ENCODE assay signal across 25 cellular contexts in genomic region chr2:130381145-130381544, GRCh38. TPM values are rescaled to one million over a fixed set of nuclear protein-coding genes. Genes with fewer than 3 reads are reported as not detected.
DNase-seq lines count a peak whose midpoint lies in the region; ATAC-seq, FAIRE-seq and TF ChIP-seq lines count a peak whose summit lies in the region.
"Had no signal": no experiment of that assay in that cellular context is flagged by ENCODE, and none has a peak within 500 bp of the region (broad histone marks: within the 10 kb centered on the region; RNA-seq: fewer than 3 reads in every experiment).

No MANE protein-coding gene starts in this region.

- no peaks in the 10 kb centered on the region for H3K27me3 ChIP-seq in right cardiac atrium (ENCODE audit: control insufficient read depth, insufficient read depth)
- no peaks in the 10 kb centered on the region for H3K27me3 ChIP-seq in DOHH2 (ENCODE audit: control insufficient read depth, low read length)
- no peaks in the 10 kb centered on the region for H3K27me3 ChIP-seq in K562 (ENCODE audit: control insufficient read depth in 2 of 2, insufficient read depth in 2 of 2, low read length in 2 of 2)
- H3K27me3 ChIP-seq: SJSA1 had no signal

- peaks cover 4% of the 10 kb centered on the region for H3K4me1 ChIP-seq in right cardiac atrium (ENCODE audit: control insufficient read depth, insufficient read depth, low read length)
- H3K4me1 ChIP-seq in DOHH2 (ENCODE audit: control insufficient read depth, low read length) = peaks cover 98% of the 10 kb centered on the region
- H3K4me1 ChIP-seq in K562 (replicated peaks in 1 of 2; ENCODE audit: control insufficient read depth in 2 of 2, insufficient read depth in 2 of 2, low read length in 2 of 2) = peaks cover 19 to 46% of the 10 kb centered on the region in 2 experiments
- H3K4me1 ChIP-seq: Caco-2, SJSA1 had no signal

- H3K9me2 ChIP-seq in DOHH2 (replicated peaks; ENCODE audit: control insufficient read depth, low read length) = no peaks in the 10 kb centered on the region

- POLR2A ChIA-PET in K562 (lab: Yijun Ruan, JAX) = interaction anchor here (0.7 kb wide), 1 partner anchor 16 kb away, joined by 3 read pairs; no protein-coding TSS in a partner anchor

- H3K9ac ChIP-seq in K562 (ENCODE audit: insufficient read depth in 1 of 2, low read depth in 2 of 2, low read length in 2 of 2) = 0 out of 4 replicates have a peak overlapping the region, but pooled peaks of 1 of the 2 experiments have one; percentile 46

- H3K4me2 ChIP-seq in DOHH2 (ENCODE audit: low read length) (peak overlapping the region; percentile 97), K562 (ENCODE audit: insufficient read depth, low read length) (no peak overlapping the region)
- H3K4me2 ChIP-seq: PC-9 had no signal

- H3K4me3 Mint-ChIP-seq in stimulated activated memory B cell treated with anti-CD40 and anti-IgM and Interleukin-4, amounts not matched to agents 10 μg/mL and 1 μg/mL and 100 μg/mL, for 72 hours = peak overlapping the region; percentile 14
- H3K4me3 Mint-ChIP-seq: CD8-positive, alpha-beta T cell had no signal

- TF ChIP-seq EP300 in K562 (IDR thresholded peaks at IDR 0.05; ENCODE audit: low read length) = no peak

- WGBS in right cardiac atrium = 89% methylated on average over 4 of the region's 4 CpGs
- WGBS in K562 (ENCODE audit: insufficient coverage, low coverage, missing lambda C conversion rate) = 50% methylated on average over 4 of the region's 4 CpGs

- no peak for DNase-seq in right cardiac atrium
- no peak for DNase-seq in cardiac septum (ENCODE audit: low spot score)
- no peak for DNase-seq in K562 (ENCODE audit: extremely low read depth in 1 of 4, low spot score in 3 of 4)
- DNase-seq in NCI-H146 treated with DMSO at 0.1 percent for 48 hours (lab: John Stamatoyannopoulos, UW; ENCODE audit: unreplicated experiment) = no peak
- no peak for DNase-seq in NCI-H1694 treated with DMSO at 0.1 percent for 48 hours (lab: John Stamatoyannopoulos, UW)
- DNase-seq: C1 segment of cervical spinal cord; Caco-2; CD8-positive, alpha-beta T cell; EL; GDM1; GOT3; HCEC 1CT; NCI-H1092; NCI-H1417 treated with DMSO at 0.1 percent for 48 hours; NCI-H187 treated with DMSO at 0.1 percent for 48 hours; NCI-H524 treated with DMSO at 0.1 percent for 48 hours; NCI-H774; PC-9; Right ventricle myocardium superior; RPMI8226 had no signal

- no peak overlapping the region for H2AFZ ChIP-seq in K562 (ENCODE audit: low read depth, low read length)
- H2AFZ ChIP-seq: PC-9 had no signal

- no TSS peak for BruUV-seq in K562 (replicated peaks; lab: Mats Ljungman, UMichigan)

- no peaks in the 10 kb centered on the region for H3K27me3 Mint-ChIP-seq in stimulated activated memory B cell treated with anti-CD40 and anti-IgM and Interleukin-4, amounts not matched to agents 10 μg/mL and 1 μg/mL and 100 μg/mL, for 72 hours

- intact Hi-C loops in right cardiac atrium (cut with DNase I) (no loop called here), cardiac septum (cut with DNase I) (no loop called here), K562 (cut with micrococcal nuclease) (no loop called here)

- in situ Hi-C loops in K562 (cut with MboI) = loop anchor here (25.0 kb wide), 1 partner anchor 206 kb away; the partner anchor contains the start of gene CFC1

- H3K36me3 ChIP-seq in DOHH2 (ENCODE audit: control insufficient read depth, low read length) = peaks cover 72% of the 10 kb centered on the region
- peaks cover 4% of the 10 kb centered on the region; the same call in 2 of the 3 replicates for H3K36me3 ChIP-seq in K562 (ENCODE audit: control insufficient read depth, insufficient read depth, low read length)

- H3F3A ChIP-seq in DOHH2 (ENCODE audit: control insufficient read depth, insufficient read depth) = peaks cover 51% of the 10 kb centered on the region

- TF ChIP-seq CTCF in DOHH2 (IDR thresholded peaks at IDR 0.05; ENCODE audit: low read depth, low read length, poor library complexity, severe bottlenecking) (no peak), K562 (IDR thresholded peaks at IDR 0.05 in 2 of 3, conservative IDR thresholded peaks at IDR 0.05 in 1 of 3; ENCODE audit: insufficient read depth in 2 of 3, low read depth in 1 of 3, low read length in 3 of 3) (no peak)

- H3K9me3 ChIP-seq in right cardiac atrium (ENCODE audit: control insufficient read depth, low read length) = no peaks in the 10 kb centered on the region
- H3K9me3 ChIP-seq in DOHH2 (ENCODE audit: control insufficient read depth, insufficient read depth, low read length) = no peaks in the 10 kb centered on the region
- no peaks in the 10 kb centered on the region for H3K9me3 ChIP-seq in K562 (replicated peaks; ENCODE audit: control insufficient read depth, insufficient read depth, low read depth, low read length)
- H3K9me3 ChIP-seq: Caco-2, SJSA1 had no signal

- no peak for ATAC-seq in right cardiac atrium
- ATAC-seq in K562 = no peak
- no peak for ATAC-seq in stimulated activated memory B cell treated with anti-CD40 and anti-IgM and Interleukin-4, amounts not matched to agents 10 μg/mL and 1 μg/mL and 100 μg/mL, for 72 hours
- ATAC-seq in HG03439 (IDR thresholded peaks at IDR 0.05; ENCODE audit: unreplicated experiment) = no peak
- ATAC-seq: CD8-positive, alpha-beta T cell had no signal

- H4K20me1 ChIP-seq in DOHH2 (ENCODE audit: control insufficient read depth, insufficient read depth, low read depth, low read length) (no peaks in the 10 kb centered on the region), K562 (replicated peaks; ENCODE audit: control insufficient read depth, insufficient read depth, low read length) (no peaks in the 10 kb centered on the region)

- H3K36me3 Mint-ChIP-seq in stimulated activated memory B cell treated with anti-CD40 and anti-IgM and Interleukin-4, amounts not matched to agents 10 μg/mL and 1 μg/mL and 100 μg/mL, for 72 hours = peaks cover 40% of the 10 kb centered on the region

- TF ChIP-seq RAD21 in K562 (CRISPR knock-in tag; conservative IDR thresholded peaks at IDR 0.05 in 1 of 2, IDR thresholded peaks at IDR 0.05 in 1 of 2) = no peak

- peak overlapping the region; percentile 3 for H3K27ac ChIP-seq in right cardiac atrium (ENCODE audit: low read length)
- peak overlapping the region; percentile 99 for H3K27ac ChIP-seq in DOHH2 (ENCODE audit: low read depth, low read length)
- H3K27ac ChIP-seq in K562 (ENCODE audit: extremely low read depth, low read depth, low read length) = peak overlapping the region; percentile 81; the same call in 1 of the 3 replicates
- H3K27ac ChIP-seq: PC-9, SJSA1 had no signal

- H3K9me1 ChIP-seq in K562 (ENCODE audit: control insufficient read depth, insufficient read depth, low read length) = no peaks in the 10 kb centered on the region

- no peak for TF ChIP-seq POLR2A in K562 (conservative IDR thresholded peaks at IDR 0.05)

- H3K27ac Mint-ChIP-seq in stimulated activated memory B cell treated with anti-CD40 and anti-IgM and Interleukin-4, amounts not matched to agents 10 μg/mL and 1 μg/mL and 100 μg/mL, for 72 hours = peak overlapping the region; percentile 64
- H3K27ac Mint-ChIP-seq: CD8-positive, alpha-beta T cell had no signal

- H3K79me2 ChIP-seq in DOHH2 (ENCODE audit: control insufficient read depth, low read length) (peaks cover 74% of the 10 kb centered on the region), K562 (ENCODE audit: control insufficient read depth, insufficient read depth, low read length) (no peaks in the 10 kb centered on the region; the same call in 2 of the 3 replicates)

- H3K4me3 ChIP-seq in right cardiac atrium (ENCODE audit: low read length) = no peak overlapping the region
- H3K4me3 ChIP-seq in DOHH2 (ENCODE audit: low read length) = peak overlapping the region; percentile 96
- H3K4me3 ChIP-seq in K562 = no peak overlapping the region
- H3K4me3 ChIP-seq: PC-9, SJSA1 had no signal

- no peak for FAIRE-seq in K562 (lab: Jason Lieb, UNC)

- peaks cover 71% of the 10 kb centered on the region for H3K4me1 Mint-ChIP-seq in stimulated activated memory B cell treated with anti-CD40 and anti-IgM and Interleukin-4, amounts not matched to agents 10 μg/mL and 1 μg/mL and 100 μg/mL, for 72 hours

- CTCF ChIA-PET in K562 (lab: Yijun Ruan, JAX; ENCODE audit: low intra/inter-chr PET ratio) = no interaction called here

- H3K9me3 Mint-ChIP-seq in stimulated activated memory B cell treated with anti-CD40 and anti-IgM and Interleukin-4, amounts not matched to agents 10 μg/mL and 1 μg/mL and 100 μg/mL, for 72 hours = no peaks in the 10 kb centered on the region
- H3K9me3 Mint-ChIP-seq: CD8-positive, alpha-beta T cell; IgD-negative memory B cell had no signal

RNA-seq across cellular contexts. Expression of gene PTPN18, which starts 25.3 kb away (rescaled TPM):
- total RNA-seq in right cardiac atrium (10 to 100 TPM; 22.9 to 26.0 (median 24.8) TPM), cardiac septum (13.4 TPM), K562 (2014; rRNA removed) (49.6 and 57.0 TPM in 2 replicates), K562 (2014; rRNA removed; fragmentation: Illumina TruSeq; extraction: Trizol) (36.9 and 37.6 TPM in 2 replicates), K562 (2015; rRNA removed; fragmentation: Illumina TruSeq; extraction: Trizol) (35.2 and 38.5 TPM in 2 replicates), K562 (2021) (64.0 and 64.4 TPM in 2 replicates)
- polyA plus RNA-seq in right cardiac atrium (16.4 TPM), K562 (2011; rRNA removed) (51.0 and 58.7 TPM in 2 replicates), K562 (2014; fragmentation: Illumina TruSeq; extraction: Trizol) (79.5 and 90.7 TPM in 2 replicates), K562 (2014; fragmentation: Nextera tagmentation; extraction: Ambion mirVana) (10 to 100 TPM; 11.6 to 19.3 TPM), K562 (2014; rRNA removed) (67.4 and 76.7 TPM in 2 replicates)
- 213 and 354 TPM in 2 replicates for total RNA-seq in K562 (2011; cell fraction: chromatin; rRNA removed; ENCODE audit: low replicate concordance)
- total RNA-seq in K562 (2011; cell fraction: nucleolus; rRNA removed) = 191 TPM in 2 replicates
- total RNA-seq in K562 (2011; cell fraction: nucleoplasm; rRNA removed) = 220 and 291 TPM in 2 replicates
- 53.2 and 74.2 TPM in 2 replicates for polyA plus RNA-seq in K562 (2011; cell fraction: cytosol; rRNA removed)
- 140 and 232 TPM in 2 replicates for polyA plus RNA-seq in K562 (2011; cell fraction: nucleus; rRNA removed)
- 44.4 and 61.5 TPM in 2 replicates for polyA plus RNA-seq in K562 (2012)
- 42.3 and 45.7 TPM in 2 replicates for polyA minus RNA-seq in K562 (2011; rRNA and poly(A)+ RNA removed)
- 31.4 and 33.8 TPM in 2 replicates for polyA minus RNA-seq in K562 (2011; cell fraction: cytosol; rRNA and poly(A)+ RNA removed)
- 74.3 and 76.3 TPM in 2 replicates for polyA minus RNA-seq in K562 (2011; cell fraction: nucleus; rRNA and poly(A)+ RNA removed)

RNA-seq across cellular contexts. Expression of gene IMP4, which starts 38.4 kb away (rescaled TPM):
- 10 to 100 TPM; 48.0 to 59.9 (median 55.8) TPM for total RNA-seq in right cardiac atrium
- 50.4 TPM for polyA plus RNA-seq in right cardiac atrium
- 60.7 TPM for total RNA-seq in cardiac septum
- 74.0 and 256 TPM in 2 replicates for total RNA-seq in K562 (2011; cell fraction: chromatin; rRNA removed; ENCODE audit: low replicate concordance)
- 209 and 220 TPM in 2 replicates for total RNA-seq in K562 (2011; cell fraction: nucleolus; rRNA removed)
- 139 and 147 TPM in 2 replicates for total RNA-seq in K562 (2011; cell fraction: nucleoplasm; rRNA removed)
- 187 and 239 TPM in 2 replicates for total RNA-seq in K562 (2014; rRNA removed)
- 42.1 and 52.9 TPM in 2 replicates for total RNA-seq in K562 (2014; rRNA removed; fragmentation: Illumina TruSeq; extraction: Trizol)
- total RNA-seq in K562 (2015; rRNA removed; fragmentation: Illumina TruSeq; extraction: Trizol) = 97.8 and 103 TPM in 2 replicates
- total RNA-seq in K562 (2021) = 164 and 167 TPM in 2 replicates
- polyA plus RNA-seq in K562 (2011; rRNA removed) = 127 and 158 TPM in 2 replicates
- polyA plus RNA-seq in K562 (2011; cell fraction: cytosol; rRNA removed) = 271 and 517 TPM in 2 replicates
- polyA plus RNA-seq in K562 (2011; cell fraction: nucleus; rRNA removed) = 407 and 557 TPM in 2 replicates
- polyA plus RNA-seq in K562 (2012) = 134 and 149 TPM in 2 replicates
- polyA plus RNA-seq in K562 (2014; fragmentation: Illumina TruSeq; extraction: Trizol) = 100.0 and 155 TPM in 2 replicates
- 10 to 100 TPM; 35.4 to 53.3 TPM for polyA plus RNA-seq in K562 (2014; fragmentation: Nextera tagmentation; extraction: Ambion mirVana)
- polyA plus RNA-seq in K562 (2014; rRNA removed) = 209 and 231 TPM in 2 replicates
- 51.7 and 70.1 TPM in 2 replicates for polyA minus RNA-seq in K562 (2011; rRNA and poly(A)+ RNA removed)
- polyA minus RNA-seq in K562 (2011; cell fraction: cytosol; rRNA and poly(A)+ RNA removed) = 78.1 and 83.2 TPM in 2 replicates
- polyA minus RNA-seq in K562 (2011; cell fraction: nucleus; rRNA and poly(A)+ RNA removed) = 115 and 121 TPM in 2 replicates

Comparison
In these comparisons a context has a peak if more than half of its experiments do, and no peak if none do; other contexts are left out.
1. H3K27ac ChIP-seq: peak in every context shown above with its lines; median percentile 99 in DOHH2; 81 in K562; 3 in right cardiac atrium.